ENCODE assay signal across 9 cellular contexts in genomic region chr19:1273263-1274041, GRCh38. TPM values are rescaled to one million over a fixed set of nuclear protein-coding genes. Genes with fewer than 3 reads are reported as not detected.
A peak's percentile ranks its signal among the peaks of the same experiment; 100 is the strongest.
DNase-seq lines count a peak whose midpoint lies in the region; ATAC-seq and TF ChIP-seq lines count a peak whose summit lies in the region.
"Had no signal": no experiment of that assay in that cellular context is flagged by ENCODE, and none has a peak within 500 bp of the region (broad histone marks: within the 10 kb centered on the region; RNA-seq: fewer than 3 reads in every experiment).

No MANE protein-coding gene starts in this region.

- peak overlapping the region in 4 of 5 donors; percentile 96 to 100 (median 98) for H3K27ac ChIP-seq in adrenal gland
- H3K27ac ChIP-seq in lower lobe of right lung: peak overlapping the region; percentile 98
- peak overlapping the region; percentile 94 for H3K27ac ChIP-seq in upper lobe of right lung

- H3K36me3 ChIP-seq in adrenal gland (replicated peaks in 1 of 2): peaks cover 0 to 55% of the 10 kb centered on the region in 2 donors
- peaks cover 59% of the 10 kb centered on the region for H3K36me3 ChIP-seq in lower lobe of right lung
- H3K36me3 ChIP-seq in upper lobe of right lung: peaks cover 56% of the 10 kb centered on the region

- H3K27me3 ChIP-seq in adrenal gland (no peaks in the 10 kb centered on the region), lower lobe of right lung (ENCODE audit: low read depth) (no peaks in the 10 kb centered on the region), upper lobe of right lung (no peaks in the 10 kb centered on the region)

- H3K4me1 ChIP-seq in adrenal gland (replicated peaks in 1 of 2) (peaks cover 51 to 69% of the 10 kb centered on the region in 2 donors), lower lobe of right lung (peaks cover 74% of the 10 kb centered on the region), upper lobe of right lung (peaks cover 61% of the 10 kb centered on the region)

- intact Hi-C loops in Right ventricle myocardium superior (cut with DNase I) (loop anchor here (10.0 kb wide), 1 partner anchor 111 kb away; the partner anchor contains the start of gene NDUFS7), Right ventricle myocardium inferior (cut with DNase I) (no loop called here), adrenal gland (cut with DNase I) (loop anchor here in 1 of 2 donors (10.0 kb wide), 1 partner anchor 161 kb away; the partner anchor contains the start of gene RPS15), lower lobe of right lung (cut with DNase I) (no loop called here), upper lobe of right lung (cut with DNase I) (no loop called here)

- H3K4me3 ChIP-seq in adrenal gland: no peak overlapping the region
- peak overlapping the region; percentile 9 for H3K4me3 ChIP-seq in lower lobe of right lung
- no peak overlapping the region for H3K4me3 ChIP-seq in upper lobe of right lung

- TF ChIP-seq CTCF in adrenal gland (IDR thresholded peaks at IDR 0.05): no peak
- no peak for TF ChIP-seq CTCF in lower lobe of right lung (IDR thresholded peaks at IDR 0.05)
- no peak for TF ChIP-seq CTCF in upper lobe of right lung (IDR thresholded peaks at IDR 0.05)

- ATAC-seq in Right ventricle myocardium superior (ENCODE audit: poor library complexity) (no peak), Right ventricle myocardium inferior (no peak), lower lobe of right lung (no peak), upper lobe of right lung (no peak), HG03432 (IDR thresholded peaks at IDR 0.05; ENCODE audit: unreplicated experiment) (no peak), HG02852 (IDR thresholded peaks at IDR 0.05; ENCODE audit: unreplicated experiment) (no peak)

- 75 to 84% (median 77%) methylated on average over 19 to 25 of the region's 25 CpGs for WGBS in adrenal gland, 4 donors

- no peaks in the 10 kb centered on the region for H3K9me3 ChIP-seq in adrenal gland (replicated peaks in 1 of 3)
- no peaks in the 10 kb centered on the region for H3K9me3 ChIP-seq in lower lobe of right lung
- no peaks in the 10 kb centered on the region for H3K9me3 ChIP-seq in upper lobe of right lung

- TF ChIP-seq POLR2A in adrenal gland (IDR thresholded peaks at IDR 0.05): no peak

- DNase-seq in Right ventricle myocardium superior (peak; percentile 53), Right ventricle myocardium inferior (ENCODE audit: missing footprints) (no peak), adrenal gland (peak in 3 of 7 donors; percentile 48 to 71 (median 49)), lower lobe of right lung (no peak), upper lobe of right lung (no peak), amniotic stem cell (lab: John Stamatoyannopoulos, UW) (no peak)

RNA-seq across cellular contexts. Expression of gene FAM174C, which starts 1.9 kb away (rescaled TPM):
- total RNA-seq in Right ventricle myocardium superior: 12.4 TPM
- total RNA-seq in Right ventricle myocardium inferior: 13.1 TPM
- total RNA-seq in adrenal gland: 100 to 1,000 TPM in 3 of 8 donors, 10 to 100 TPM in 5; 67.4 to 279 (median 86.5) TPM
- polyA plus RNA-seq in adrenal gland: 100 to 1,000 TPM in 2 of 3 donors, 1 to 10 TPM in 1; 3.8 to 139 (median 123) TPM
- 43.5 TPM for total RNA-seq in lower lobe of right lung
- 41.4 TPM for total RNA-seq in upper lobe of right lung

RNA-seq across cellular contexts. Expression of gene CIRBP, which starts 4.3 kb away (rescaled TPM):
- total RNA-seq in Right ventricle myocardium superior (219 TPM), Right ventricle myocardium inferior (219 TPM), adrenal gland (1,000 to 10,000 TPM in 1 of 8 donors, 100 to 1,000 TPM in 7; 317 to 1,164 (median 685) TPM), lower lobe of right lung (352 TPM), upper lobe of right lung (322 TPM)
- polyA plus RNA-seq in adrenal gland: 100 to 1,000 TPM; 360 to 990 (median 737) TPM

RNA-seq across cellular contexts. Expression of gene EFNA2, which starts 12.2 kb away (rescaled TPM):
- total RNA-seq in Right ventricle myocardium superior (not detected), Right ventricle myocardium inferior (not detected), adrenal gland (not detected), lower lobe of right lung (not detected), upper lobe of right lung (not detected)
- not detected for polyA plus RNA-seq in adrenal gland
- total RNA-seq: bronchial epithelial cell had no signal

RNA-seq across cellular contexts. Expression of gene MIDN, which starts 25.1 kb away (rescaled TPM):
- total RNA-seq in Right ventricle myocardium superior: 54.1 TPM
- 62.8 TPM for total RNA-seq in Right ventricle myocardium inferior
- 100 to 1,000 TPM in 5 of 8 donors, 10 to 100 TPM in 3; 20.0 to 189 (median 113) TPM for total RNA-seq in adrenal gland
- polyA plus RNA-seq in adrenal gland: 10 to 100 TPM; 15.5 to 73.0 (median 46.8) TPM
- total RNA-seq in lower lobe of right lung: 76.3 TPM
- total RNA-seq in upper lobe of right lung: 135 TPM

RNA-seq across cellular contexts. Expression of gene ATP5F1D, which starts 31.9 kb away (rescaled TPM):
- total RNA-seq in Right ventricle myocardium superior: 692 TPM
- total RNA-seq in Right ventricle myocardium inferior: 656 TPM
- total RNA-seq in adrenal gland: 100 to 1,000 TPM in 7 of 8 donors, 10 to 100 TPM in 1; 80.2 to 435 (median 229) TPM
- 1,000 to 10,000 TPM in 1 of 3 donors, 100 to 1,000 TPM in 1, 10 to 100 TPM in 1; 15.6 to 1,534 (median 925) TPM for polyA plus RNA-seq in adrenal gland
- total RNA-seq in lower lobe of right lung: 116 TPM
- total RNA-seq in upper lobe of right lung: 126 TPM
